In genomic region chr10:131201741-131202515, GRCh38 we compare ENCODE assay signal across 21 cellular contexts.
DNase-seq lines count a peak whose midpoint lies in the region; ATAC-seq and TF ChIP-seq lines count a peak whose summit lies in the region.
"Had no signal": no experiment of that assay in that cellular context is flagged by ENCODE, and none has a peak within 500 bp of the region (broad histone marks: within the 10 kb centered on the region; RNA-seq: fewer than 3 reads in every experiment).

No MANE protein-coding gene starts in this region.

- peaks cover 0 to 41% (median 0%) of the 10 kb centered on the region in 11 experiments; a peak in 9 of 22 replicates for H3K27me3 ChIP-seq in BLaER1 treated with 17β-estradiol and CSF1 and Interleukin-3, amounts not matched to agents 10 nM and 100 nM
- H3K27me3 ChIP-seq in RWPE2 (ENCODE audit: insufficient read depth, poor library complexity, severe bottlenecking) (no peaks in the 10 kb centered on the region), lower lobe of right lung (ENCODE audit: low read depth) (no peaks in the 10 kb centered on the region), sigmoid colon (no peaks in the 10 kb centered on the region)
- H3K27me3 ChIP-seq: MG63 had no signal

- H3K4me3 ChIP-seq in BLaER1 treated with 17β-estradiol and CSF1 and Interleukin-3, amounts not matched to agents 10 nM and 100 nM: peak overlapping the region in 3 of 10 experiments; percentile 16 to 31 (median 23); a peak in 2 of 20 replicates
- no peak overlapping the region for H3K4me3 ChIP-seq in RWPE2 (ENCODE audit: severe bottlenecking)
- no peak overlapping the region for H3K4me3 ChIP-seq in lower lobe of right lung
- no peak overlapping the region for H3K4me3 ChIP-seq in sigmoid colon
- H3K4me3 ChIP-seq: GM12878, GM23338, K562, MG63 had no signal

- no peak for TF ChIP-seq POLR2A in sigmoid colon (IDR thresholded peaks at IDR 0.05)

- TF ChIP-seq EP300 in sigmoid colon (IDR thresholded peaks at IDR 0.05): no peak

- peaks cover 0 to 28% (median 0%) of the 10 kb centered on the region in 11 experiments; a peak in 4 of 22 replicates for H3K36me3 ChIP-seq in BLaER1 treated with 17β-estradiol and CSF1 and Interleukin-3, amounts not matched to agents 10 nM and 100 nM
- H3K36me3 ChIP-seq in RWPE2 (ENCODE audit: low read depth) (no peaks in the 10 kb centered on the region), lower lobe of right lung (no peaks in the 10 kb centered on the region), sigmoid colon (no peaks in the 10 kb centered on the region)
- H3K36me3 ChIP-seq: MG63 had no signal

- peaks cover 0 to 6% (median 0%) of the 10 kb centered on the region in 11 experiments; a peak in 3 of 22 replicates for H3K9me3 ChIP-seq in BLaER1 treated with 17β-estradiol and CSF1 and Interleukin-3, amounts not matched to agents 10 nM and 100 nM (replicated peaks in 1 of 11)
- no peaks in the 10 kb centered on the region for H3K9me3 ChIP-seq in RWPE2 (ENCODE audit: severe bottlenecking)
- H3K9me3 ChIP-seq in lower lobe of right lung: no peaks in the 10 kb centered on the region
- H3K9me3 ChIP-seq in sigmoid colon: no peaks in the 10 kb centered on the region
- H3K9me3 ChIP-seq: MG63 had no signal

- TF ChIP-seq CTCF in RWPE2 (IDR thresholded peaks at IDR 0.05; ENCODE audit: poor library complexity, severe bottlenecking): no peak
- no peak for TF ChIP-seq CTCF in lower lobe of right lung (IDR thresholded peaks at IDR 0.05)
- TF ChIP-seq CTCF in sigmoid colon (IDR thresholded peaks at IDR 0.05): no peak

- peaks cover 22 to 100% (median 92%) of the 10 kb centered on the region in 10 experiments for H3K4me1 ChIP-seq in BLaER1 treated with 17β-estradiol and CSF1 and Interleukin-3, amounts not matched to agents 10 nM and 100 nM
- no peaks in the 10 kb centered on the region for H3K4me1 ChIP-seq in RWPE2 (ENCODE audit: insufficient read depth, poor library complexity, severe bottlenecking)
- no peaks in the 10 kb centered on the region for H3K4me1 ChIP-seq in lower lobe of right lung
- H3K4me1 ChIP-seq in sigmoid colon: no peaks in the 10 kb centered on the region

- H4K20me1 ChIP-seq in BLaER1 treated with 17β-estradiol and CSF1 and Interleukin-3, amounts not matched to agents 10 nM and 100 nM: no peaks in the 10 kb centered on the region

- H3K27ac ChIP-seq in BLaER1 treated with 17β-estradiol and CSF1 and Interleukin-3, amounts not matched to agents 10 nM and 100 nM: peak overlapping the region in 6 of 11 experiments; percentile 74 to 91 (median 78); a peak in 12 of 22 replicates
- H3K27ac ChIP-seq in RWPE2 (ENCODE audit: poor library complexity, severe bottlenecking) (no peak overlapping the region), lower lobe of right lung (no peak overlapping the region), sigmoid colon (no peak overlapping the region)

- intact Hi-C loops in lower lobe of right lung (cut with DNase I): no loop called here
- intact Hi-C loops in sigmoid colon (cut with DNase I): no loop called here

- peak overlapping the region in 5 of 11 experiments; percentile 48 to 74 (median 65); a peak in 9 of 22 replicates for H3K9ac ChIP-seq in BLaER1 treated with 17β-estradiol and CSF1 and Interleukin-3, amounts not matched to agents 10 nM and 100 nM

- no peak for ATAC-seq in RWPE2 (ENCODE audit: low read depth)
- no peak for ATAC-seq in lower lobe of right lung
- no peak for ATAC-seq in HG03342 (IDR thresholded peaks at IDR 0.05; ENCODE audit: unreplicated experiment)
- no peak for ATAC-seq in HG03139 (IDR thresholded peaks at IDR 0.05; ENCODE audit: unreplicated experiment)
- ATAC-seq: CD8-positive, alpha-beta T cell; GM12878; GM23338; K562; Panc1 had no signal

- H3K4me2 ChIP-seq in BLaER1 treated with 17β-estradiol and CSF1 and Interleukin-3, amounts not matched to agents 10 nM and 100 nM: peak overlapping the region; percentile 41 to 94 (median 82)
- H3K4me2 ChIP-seq: GM23338 had no signal

- DNase-seq in RWPE2 (ENCODE audit: low spot score) (peak; percentile 19), lower lobe of right lung (peak; percentile 30), sigmoid colon (peak; percentile 40), SKM-1 treated with dmso at 0.1 percent for 144 hours (lab: John Stamatoyannopoulos, UW; ENCODE audit: unreplicated experiment) (no peak)
- DNase-seq: C1 segment of cervical spinal cord, DND-41, HCEC 1CT, MG63, NCI-H1694 treated with DMSO at 0.1 percent for 48 hours, NCI-H2081 treated with DMSO at 0.1 percent for 48 hours, NCI-H2171 treated with DMSO at 0.1 percent for 48 hours, NCI-H524 treated with DMSO at 0.1 percent for 48 hours, NCI-H82 had no signal

- 92 to 94% methylated on average over 33 of the region's 33 CpGs for WGBS in sigmoid colon, 2 donors

Comparison
In these comparisons a context has a peak if more than half of its experiments do, and no peak if none do; other contexts are left out.
1. H3K27ac ChIP-seq: peak in BLaER1 treated with 17β-estradiol and CSF1 and Interleukin-3, amounts not matched to agents 10 nM and 100 nM (6 of 11); none in RWPE2 (single experiment), lower lobe of right lung (single experiment) and sigmoid colon (0 of 4).